Comparison of ENCODE assay signal across 10 cellular contexts in genomic region chr2:215332876-215333600, GRCh38. TPM values are rescaled to one million over a fixed set of nuclear protein-coding genes. Genes with fewer than 3 reads are reported as not detected.
DNase-seq lines count a peak whose midpoint lies in the region; ATAC-seq and TF ChIP-seq lines count a peak whose summit lies in the region.
"Had no signal": no experiment of that assay in that cellular context is flagged by ENCODE, and none has a peak within 500 bp of the region (broad histone marks: within the 10 kb centered on the region; RNA-seq: fewer than 3 reads in every experiment).

No MANE protein-coding gene starts in this region.

- no peaks in the 10 kb centered on the region for H3K27me3 ChIP-seq in kidney epithelial cell (ENCODE audit: control insufficient read depth, insufficient read depth, low read length)
- H3K27me3 ChIP-seq: adrenal gland, esophagus squamous epithelium had no signal

- no peak for TF ChIP-seq CTCF in kidney epithelial cell (IDR thresholded peaks at IDR 0.05; ENCODE audit: insufficient read depth, low read length, poor library complexity, severe bottlenecking)
- TF ChIP-seq CTCF in foreskin fibroblast (IDR thresholded peaks at IDR 0.05; ENCODE audit: low read depth, low read length) = no peak

- no peak overlapping the region for H3K4me3 ChIP-seq in kidney epithelial cell (ENCODE audit: low read depth, low read length)
- no peak overlapping the region for H3K4me3 ChIP-seq in foreskin fibroblast (ENCODE audit: low read depth in 1 of 2, low read length in 2 of 2)
- H3K4me3 ChIP-seq: adrenal gland, esophagus squamous epithelium had no signal

- TF ChIP-seq POLR2A in GM18505 (IDR thresholded peaks at IDR 0.05; ENCODE audit: borderline replicate concordance, extremely low read depth, insufficient read depth, insufficient read length) = no peak

- no peaks in the 10 kb centered on the region for H3K36me3 ChIP-seq in kidney epithelial cell (ENCODE audit: control insufficient read depth, insufficient read depth, low read length)

- DNase-seq in kidney epithelial cell (ENCODE audit: low read depth) (peak; percentile 74), T-helper 1 cell (no peak), activated gamma-delta T cell treated with Interleukin-2 at 50 U/mL for 16 hours (no peak), foreskin fibroblast (no peak)
- DNase-seq: adrenal gland, esophagus squamous epithelium had no signal

- ATAC-seq in GM18505 (IDR thresholded peaks at IDR 0.05; ENCODE audit: unreplicated experiment) = peak; percentile 85
- ATAC-seq in GM21529 (IDR thresholded peaks at IDR 0.05; ENCODE audit: unreplicated experiment) = peak; percentile 74
- ATAC-seq in HG03558 (IDR thresholded peaks at IDR 0.05; ENCODE audit: extremely low read depth, unreplicated experiment) = peak; percentile 76
- ATAC-seq in GM21526 (IDR thresholded peaks at IDR 0.05; ENCODE audit: low FRiP score, unreplicated experiment) = no peak

RNA-seq across cellular contexts. Expression of gene ATIC, which starts 21.2 kb away (rescaled TPM):
- total RNA-seq in kidney epithelial cell = 75.2 and 81.6 TPM in 2 replicates
